15 cellular contexts compared by ENCODE assay signal in genomic region chr9:16830806-16831205, GRCh38. TPM values are rescaled to one million over a fixed set of nuclear protein-coding genes. Genes with fewer than 3 reads are reported as not detected.
"Had no signal": no experiment of that assay in that cellular context is flagged by ENCODE, and none has a peak within 500 bp of the region (broad histone marks: within the 10 kb centered on the region; RNA-seq: fewer than 3 reads in every experiment).

No MANE protein-coding gene starts in this region.

- H3K4me3 ChIP-seq: breast epithelium, esophagus squamous epithelium, gastrocnemius medialis, prostate gland, SJCRH30, stomach, tibial artery had no signal

- ATAC-seq: gastrocnemius medialis, natural killer cell had no signal

- H3K27me3 ChIP-seq: breast epithelium, esophagus squamous epithelium, gastrocnemius medialis, SJCRH30, tibial artery had no signal

- H3K27ac ChIP-seq: breast epithelium, prostate gland, SJCRH30, tibial artery had no signal

- DNase-seq: activated CD4-positive, alpha-beta memory T cell treated with anti-CD3 and anti-CD28 coated beads for 36 hours; activated gamma-delta T cell; activated naive CD8-positive, alpha-beta T cell treated with anti-CD3 and anti-CD28 coated beads for 36 hours; activated T-cell treated with anti-CD3 and anti-CD28 coated beads, Interleukin-2, amount 50 U/mL, for 48 hours; aorta; esophagus squamous epithelium; gastrocnemius medialis; midbrain; natural killer cell; nucleus accumbens; SJCRH30; stomach; tibial artery had no signal

- H3K4me1 ChIP-seq: breast epithelium, prostate gland had no signal

- H3K9me3 ChIP-seq: breast epithelium, esophagus squamous epithelium, gastrocnemius medialis, prostate gland, SJCRH30, stomach, tibial artery had no signal

- H3K36me3 ChIP-seq: breast epithelium, esophagus squamous epithelium, gastrocnemius medialis, prostate gland, SJCRH30, stomach, tibial artery had no signal

RNA-seq across cellular contexts. Expression of gene BNC2, which starts 39.7 kb away (rescaled TPM):
- total RNA-seq: activated CD4-positive, alpha-beta memory T cell treated with anti-CD3 and anti-CD28 coated beads for 36 hours; activated naive CD8-positive, alpha-beta T cell treated with anti-CD3 and anti-CD28 coated beads for 36 hours had no signal
